Comparison of ENCODE assay signal across 1 cellular context in the genomic region with DNA sequence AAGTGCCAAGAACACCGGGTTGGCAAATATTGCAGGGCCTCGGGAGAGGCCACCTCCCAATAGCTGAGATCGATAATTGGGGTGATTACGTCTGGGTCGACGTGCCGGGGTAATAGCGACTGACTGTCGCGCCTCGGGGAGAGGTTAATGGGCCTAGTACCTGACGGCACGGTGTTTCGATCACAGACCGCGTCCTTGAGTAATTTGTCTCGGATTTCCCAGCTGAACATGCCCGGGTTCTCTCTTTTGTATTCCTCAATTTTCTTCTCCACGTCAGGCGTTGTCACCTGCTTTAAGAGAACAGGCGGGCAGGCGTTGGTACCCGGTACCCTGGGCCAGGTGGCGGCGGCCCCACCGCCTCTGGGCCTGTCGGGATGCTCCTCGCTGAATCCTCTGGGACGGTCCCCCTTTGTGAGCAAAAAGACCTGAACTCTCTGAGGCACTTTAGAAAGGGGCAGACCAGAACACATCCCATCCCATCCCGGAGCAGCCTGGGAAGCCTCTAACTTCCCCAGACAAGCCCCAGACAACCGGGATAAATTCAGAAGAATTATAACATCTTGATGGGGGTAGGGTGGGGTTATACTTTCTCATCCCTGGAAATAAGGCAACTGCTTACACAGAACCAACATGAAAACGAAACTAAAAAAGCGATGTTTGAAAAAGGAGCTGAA.
TF ChIP-seq lines count a peak whose summit lies in the region.

No MANE protein-coding gene starts in this region.

TF ChIP-seq in GM12878, 131 proteins besides CTCF, POLR2A, EP300 and RAD21 (continued from another document):
- TF ChIP-seq, protein P1, sequence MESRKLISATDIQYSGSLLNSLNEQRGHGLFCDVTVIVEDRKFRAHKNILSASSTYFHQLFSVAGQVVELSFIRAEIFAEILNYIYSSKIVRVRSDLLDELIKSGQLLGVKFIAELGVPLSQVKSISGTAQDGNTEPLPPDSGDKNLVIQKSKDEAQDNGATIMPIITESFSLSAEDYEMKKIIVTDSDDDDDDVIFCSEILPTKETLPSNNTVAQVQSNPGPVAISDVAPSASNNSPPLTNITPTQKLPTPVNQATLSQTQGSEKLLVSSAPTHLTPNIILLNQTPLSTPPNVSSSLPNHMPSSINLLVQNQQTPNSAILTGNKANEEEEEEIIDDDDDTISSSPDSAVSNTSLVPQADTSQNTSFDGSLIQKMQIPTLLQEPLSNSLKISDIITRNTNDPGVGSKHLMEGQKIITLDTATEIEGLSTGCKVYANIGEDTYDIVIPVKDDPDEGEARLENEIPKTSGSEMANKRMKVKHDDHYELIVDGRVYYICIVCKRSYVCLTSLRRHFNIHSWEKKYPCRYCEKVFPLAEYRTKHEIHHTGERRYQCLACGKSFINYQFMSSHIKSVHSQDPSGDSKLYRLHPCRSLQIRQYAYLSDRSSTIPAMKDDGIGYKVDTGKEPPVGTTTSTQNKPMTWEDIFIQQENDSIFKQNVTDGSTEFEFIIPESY (IDR thresholded peaks at IDR 0.05), result no peak
- TF ChIP-seq ZBED1 (IDR thresholded peaks at IDR 0.05; ENCODE audit: borderline replicate concordance) (no peak), NRF1 (conservative IDR thresholded peaks at IDR 0.05; ENCODE audit: low read depth, low read length) (no peak)
- TF ChIP-seq, protein P2, sequence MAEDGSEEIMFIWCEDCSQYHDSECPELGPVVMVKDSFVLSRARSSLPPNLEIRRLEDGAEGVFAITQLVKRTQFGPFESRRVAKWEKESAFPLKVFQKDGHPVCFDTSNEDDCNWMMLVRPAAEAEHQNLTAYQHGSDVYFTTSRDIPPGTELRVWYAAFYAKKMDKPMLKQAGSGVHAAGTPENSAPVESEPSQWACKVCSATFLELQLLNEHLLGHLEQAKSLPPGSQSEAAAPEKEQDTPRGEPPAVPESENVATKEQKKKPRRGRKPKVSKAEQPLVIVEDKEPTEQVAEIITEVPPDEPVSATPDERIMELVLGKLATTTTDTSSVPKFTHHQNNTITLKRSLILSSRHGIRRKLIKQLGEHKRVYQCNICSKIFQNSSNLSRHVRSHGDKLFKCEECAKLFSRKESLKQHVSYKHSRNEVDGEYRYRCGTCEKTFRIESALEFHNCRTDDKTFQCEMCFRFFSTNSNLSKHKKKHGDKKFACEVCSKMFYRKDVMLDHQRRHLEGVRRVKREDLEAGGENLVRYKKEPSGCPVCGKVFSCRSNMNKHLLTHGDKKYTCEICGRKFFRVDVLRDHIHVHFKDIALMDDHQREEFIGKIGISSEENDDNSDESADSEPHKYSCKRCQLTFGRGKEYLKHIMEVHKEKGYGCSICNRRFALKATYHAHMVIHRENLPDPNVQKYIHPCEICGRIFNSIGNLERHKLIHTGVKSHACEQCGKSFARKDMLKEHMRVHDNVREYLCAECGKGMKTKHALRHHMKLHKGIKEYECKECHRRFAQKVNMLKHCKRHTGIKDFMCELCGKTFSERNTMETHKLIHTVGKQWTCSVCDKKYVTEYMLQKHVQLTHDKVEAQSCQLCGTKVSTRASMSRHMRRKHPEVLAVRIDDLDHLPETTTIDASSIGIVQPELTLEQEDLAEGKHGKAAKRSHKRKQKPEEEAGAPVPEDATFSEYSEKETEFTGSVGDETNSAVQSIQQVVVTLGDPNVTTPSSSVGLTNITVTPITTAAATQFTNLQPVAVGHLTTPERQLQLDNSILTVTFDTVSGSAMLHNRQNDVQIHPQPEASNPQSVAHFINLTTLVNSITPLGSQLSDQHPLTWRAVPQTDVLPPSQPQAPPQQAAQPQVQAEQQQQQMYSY (CRISPR knock-in tag; IDR thresholded peaks at IDR 0.05), result no peak
